In genomic region chr4:184282251-184282713, GRCh38 we compare ENCODE assay signal across 8 cellular contexts.
DNase-seq lines count a peak whose midpoint lies in the region; ATAC-seq and TF ChIP-seq lines count a peak whose summit lies in the region.

No MANE protein-coding gene starts in this region.

- H3K27me3 Mint-ChIP-seq in central memory CD8-positive, alpha-beta T cell = no peaks in the 10 kb centered on the region

- RAD21 ChIA-PET in HCT116 (lab: Charles Lee; ENCODE audit: low non-redundant PET in 1 of 2, low total read pairs in 2 of 2, uncharacterized antibody in 2 of 2, unreplicated experiment in 2 of 2) = no interaction called here

- no peaks in the 10 kb centered on the region for H3K27me3 ChIP-seq in HCT116 (ENCODE audit: insufficient read depth, low read length)
- H3K27me3 ChIP-seq in parathyroid adenoma (ENCODE audit: control insufficient read depth, insufficient read depth, low read length) = no peaks in the 10 kb centered on the region
- no peaks in the 10 kb centered on the region for H3K27me3 ChIP-seq in vagina

- H3K9me2 ChIP-seq in HCT116 (ENCODE audit: insufficient read depth) = no peaks in the 10 kb centered on the region

- H3K4me3 Mint-ChIP-seq in central memory CD8-positive, alpha-beta T cell = peak overlapping the region; percentile 32

- intact Hi-C loops in HCT116 (cut with micrococcal nuclease) (no loop called here), vagina (cut with DNase I) (loop anchor here (10.0 kb wide), 1 partner anchor 193 kb away; the partner anchor contains the start of gene IRF2)

- no peaks in the 10 kb centered on the region for H3K36me3 Mint-ChIP-seq in central memory CD8-positive, alpha-beta T cell (ENCODE audit: insufficient read depth)

- peaks cover 30% of the 10 kb centered on the region for H3K4me1 Mint-ChIP-seq in central memory CD8-positive, alpha-beta T cell

- no peaks in the 10 kb centered on the region for H3K9me3 Mint-ChIP-seq in central memory CD8-positive, alpha-beta T cell

- H3K4me2 ChIP-seq in HCT116 (ENCODE audit: low read length) = no peak overlapping the region
- no peak overlapping the region for H3K4me2 ChIP-seq in parathyroid adenoma (ENCODE audit: low read length)

- CTCF ChIA-PET in HCT116 (lab: Charles Lee) = no interaction called here

- H3K36me3 ChIP-seq in HCT116 (ENCODE audit: control insufficient read depth in 1 of 2, insufficient read depth in 2 of 2, low read length in 2 of 2) (no peaks in the 10 kb centered on the region), parathyroid adenoma (ENCODE audit: control insufficient read depth, insufficient read depth, low read length) (no peaks in the 10 kb centered on the region), vagina (no peaks in the 10 kb centered on the region)

- peak overlapping the region; percentile 76 for H3K27ac Mint-ChIP-seq in central memory CD8-positive, alpha-beta T cell (ENCODE audit: low read depth)

- no peak for DNase-seq in HCT116 (ENCODE audit: low read depth, low spot score)
- DNase-seq in RKO (ENCODE audit: low spot score) = peak; percentile 19
- DNase-seq in central memory CD8-positive, alpha-beta T cell (ENCODE audit: low spot score in 2 of 2) = peak in 1 of 2 donors; percentile 27
- no peak for DNase-seq in vagina (ENCODE audit: extremely low spot score in 2 of 2)
- DNase-seq in NCI-H1694 (lab: John Stamatoyannopoulos, UW) = no peak
- no peak for DNase-seq in AML-193 (lab: John Stamatoyannopoulos, UW)

- no TSS peak for BruUV-seq in HCT116 (replicated peaks; lab: Mats Ljungman, UMichigan)

- no peaks in the 10 kb centered on the region for H3K9me3 ChIP-seq in HCT116 (ENCODE audit: control insufficient read depth in 1 of 2, insufficient read depth in 1 of 2, low read depth in 1 of 2, low read length in 2 of 2)
- no peaks in the 10 kb centered on the region for H3K9me3 ChIP-seq in parathyroid adenoma (ENCODE audit: control insufficient read depth, low read length)
- no peaks in the 10 kb centered on the region for H3K9me3 ChIP-seq in vagina

- POLR2A ChIA-PET in HCT116 (lab: Charles Lee) = no interaction called here

- H2AFZ ChIP-seq in HCT116 (ENCODE audit: low read depth, low read length, poor library complexity, severe bottlenecking) (no peak overlapping the region), parathyroid adenoma (peak overlapping the region; percentile 69)

- no peak overlapping the region for H3K27ac ChIP-seq in HCT116 (ENCODE audit: low read depth, low read length)
- peak overlapping the region; percentile 24 for H3K27ac ChIP-seq in parathyroid adenoma
- H3K27ac ChIP-seq in vagina = no peak overlapping the region

- ATAC-seq in HCT116 = peak; percentile 53; the same call in 1 of the 2 replicates
- peak; percentile 84 for ATAC-seq in central memory CD8-positive, alpha-beta T cell (replicated peaks; ENCODE audit: extremely low read depth, poor library complexity, severe bottlenecking)

- TF ChIP-seq POLR2A in HCT116 (IDR thresholded peaks at IDR 0.05; ENCODE audit: borderline replicate concordance, extremely low read depth, insufficient read depth, insufficient read length) = no peak
- TF ChIP-seq POLR2A in vagina (IDR thresholded peaks at IDR 0.05) = no peak

- H3K4me1 ChIP-seq in HCT116 (ENCODE audit: control insufficient read depth in 1 of 2, insufficient read depth in 2 of 2, low read length in 2 of 2) (no peaks in the 10 kb centered on the region), parathyroid adenoma (peaks cover 12% of the 10 kb centered on the region), vagina (peaks cover 14% of the 10 kb centered on the region)

- no peak overlapping the region for H3K4me3 ChIP-seq in GM12875 (ENCODE audit: low read depth, low read length)
- H3K4me3 ChIP-seq in HCT116 (replicated peaks in 1 of 2; ENCODE audit: low read depth in 1 of 2, low read length in 2 of 2) = no peak overlapping the region
- no peak overlapping the region for H3K4me3 ChIP-seq in parathyroid adenoma (ENCODE audit: low read depth, low read length)
- H3K4me3 ChIP-seq in vagina = no peak overlapping the region

- no peaks in the 10 kb centered on the region for H4K20me1 ChIP-seq in HCT116 (ENCODE audit: insufficient read depth)

- TF ChIP-seq CTCF in GM12875 (IDR thresholded peaks at IDR 0.05; ENCODE audit: borderline replicate concordance, insufficient read depth, low read depth, low read length) (peak; percentile 55), HCT116 (IDR thresholded peaks at IDR 0.05 in 2 of 3, conservative IDR thresholded peaks at IDR 0.05 in 1 of 3; ENCODE audit: borderline replicate concordance in 1 of 3, insufficient read depth in 1 of 3, low read depth in 2 of 3, low read length in 2 of 3) (no peak), parathyroid adenoma (IDR thresholded peaks at IDR 0.05) (no peak), vagina (IDR thresholded peaks at IDR 0.05) (no peak)

- no peak for TF ChIP-seq RAD21 in HCT116 (IDR thresholded peaks at IDR 0.05; ENCODE audit: low read depth)

- no peak overlapping the region for H3K9ac ChIP-seq in HCT116 (ENCODE audit: low read length)
- H3K9ac ChIP-seq in parathyroid adenoma = no peak overlapping the region

- no peaks in the 10 kb centered on the region for H3K79me2 ChIP-seq in HCT116 (ENCODE audit: insufficient read depth, low read length)
- no peaks in the 10 kb centered on the region for H3K79me2 ChIP-seq in parathyroid adenoma

TF ChIP-seq in HCT116, 20 proteins besides CTCF, POLR2A, EP300 and RAD21 (continues in another document):
- no peak for TF ChIP-seq ZBTB33 (IDR thresholded peaks at IDR 0.05; ENCODE audit: extremely low read depth, insufficient replicate concordance, low read length)
- no peak for TF ChIP-seq POLR2AphosphoS5 (IDR thresholded peaks at IDR 0.05; ENCODE audit: low read depth, low read length)
- TF ChIP-seq SIN3A (IDR thresholded peaks at IDR 0.05; ENCODE audit: low read depth) = no peak
- TF ChIP-seq SRF (IDR thresholded peaks at IDR 0.05; ENCODE audit: low read depth) = no peak
- TF ChIP-seq FOSL1 (IDR thresholded peaks at IDR 0.05; ENCODE audit: low read depth) = no peak
- TF ChIP-seq JUND (IDR thresholded peaks at IDR 0.05) = no peak
- TF ChIP-seq YY1 (IDR thresholded peaks at IDR 0.05; ENCODE audit: extremely low read depth, insufficient replicate concordance, low read depth, low read length) = no peak
- no peak for TF ChIP-seq SP1 (IDR thresholded peaks at IDR 0.05; ENCODE audit: low read depth)
- no peak for TF ChIP-seq TCF7L2 (IDR thresholded peaks at IDR 0.05; ENCODE audit: borderline replicate concordance, extremely low read depth, insufficient read depth, insufficient read length)
- TF ChIP-seq ELF1 (IDR thresholded peaks at IDR 0.05; ENCODE audit: borderline replicate concordance, low read depth) = no peak
- no peak for TF ChIP-seq CEBPB (IDR thresholded peaks at IDR 0.05; ENCODE audit: low read depth)
- TF ChIP-seq MAX (IDR thresholded peaks at IDR 0.05) = no peak
- no peak for TF ChIP-seq ATF3 (IDR thresholded peaks at IDR 0.05)
- no peak for TF ChIP-seq ZNF274 (IDR thresholded peaks at IDR 0.05; ENCODE audit: low read depth, low read length)
- TF ChIP-seq REST (IDR thresholded peaks at IDR 0.05; ENCODE audit: low read depth) = no peak
- TF ChIP-seq EGR1 (IDR thresholded peaks at IDR 0.05; ENCODE audit: low read depth) = no peak
- no peak for TF ChIP-seq ZFX (IDR thresholded peaks at IDR 0.05)
- no peak for TF ChIP-seq CBX3 (IDR thresholded peaks at IDR 0.05; ENCODE audit: low read depth)
